In the genomic region with DNA sequence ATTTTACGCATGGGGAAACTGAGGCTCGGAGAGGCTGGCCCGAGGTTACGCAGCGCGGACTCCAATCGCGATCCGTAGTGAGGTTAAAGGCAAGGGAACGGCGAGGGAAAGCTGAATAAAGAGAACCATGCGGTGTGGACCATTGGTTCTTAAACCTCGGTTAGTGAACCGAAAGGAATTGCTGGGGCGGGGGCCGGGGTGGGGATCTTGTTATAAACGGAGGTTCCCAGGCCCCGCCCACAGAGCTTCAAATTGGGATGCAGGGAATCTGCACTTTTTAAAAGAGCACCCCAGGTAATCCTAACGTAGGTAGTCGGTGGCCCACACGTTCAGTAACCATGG, we compare ENCODE assay signal across 8 cellular contexts.
DNase-seq lines count a peak whose midpoint lies in the region; ATAC-seq and TF ChIP-seq lines count a peak whose summit lies in the region.

No MANE protein-coding gene starts in this region.

- H3K4me3 ChIP-seq in cardiac fibroblast (replicated peaks in 1 of 2; ENCODE audit: low read depth in 2 of 2, low read length in 2 of 2) (peak overlapping the region; percentile 93 to 97), mucosa of stomach (ENCODE audit: low read length) (peak overlapping the region; percentile 86)

- H3K36me3 ChIP-seq in mucosa of stomach (ENCODE audit: control insufficient read depth, insufficient read depth, low read length): no peaks in the 10 kb centered on the region

- peak overlapping the region; percentile 78 for H3K9ac ChIP-seq in mucosa of stomach (ENCODE audit: low read length)

- ATAC-seq in GM18520 (IDR thresholded peaks at IDR 0.05; ENCODE audit: unreplicated experiment): no peak
- ATAC-seq in GM18907 (IDR thresholded peaks at IDR 0.05; ENCODE audit: unreplicated experiment): no peak

- H3K9me3 ChIP-seq in mucosa of stomach (ENCODE audit: control insufficient read depth, low read length): no peaks in the 10 kb centered on the region

- no peaks in the 10 kb centered on the region for H3K27me3 ChIP-seq in mucosa of stomach (ENCODE audit: control insufficient read depth, insufficient read depth, low read length)

- H3K4me1 ChIP-seq in mucosa of stomach (ENCODE audit: control insufficient read depth, insufficient read depth, low read length): peaks cover 10% of the 10 kb centered on the region

- peak; percentile 32 for DNase-seq in GM03348 (ENCODE audit: low spot score)
- peak; percentile 59 for DNase-seq in NCI-H146 (lab: John Stamatoyannopoulos, UW)
- no peak for DNase-seq in cardiac fibroblast (ENCODE audit: low read depth in 2 of 2)
- no peak for DNase-seq in AG08395 (ENCODE audit: low spot score)
- no peak for DNase-seq in activated naive CD4-positive, alpha-beta T cell treated with Interleukin-2 at 50 U/mL for 16 hours

- TF ChIP-seq CTCF in cardiac fibroblast (IDR thresholded peaks at IDR 0.05; ENCODE audit: low read depth, low read length): no peak

Comparison
In these comparisons a context has a peak if more than half of its experiments do, and no peak if none do; other contexts are left out.
1. DNase-seq: peak in GM03348 (single experiment) and NCI-H146 (single experiment); none in cardiac fibroblast (0 of 2), AG08395 (single experiment) and activated naive CD4-positive, alpha-beta T cell treated with Interleukin-2 at 50 U/mL for 16 hours (single experiment).